Comparison of ENCODE assay signal across 21 cellular contexts in genomic region chr12:116950628-116951325, GRCh38. TPM values are rescaled to one million over a fixed set of nuclear protein-coding genes. Genes with fewer than 3 reads are reported as not detected.
DNase-seq lines count a peak whose midpoint lies in the region; ATAC-seq and TF ChIP-seq lines count a peak whose summit lies in the region.
"Had no signal": no experiment of that assay in that cellular context is flagged by ENCODE, and none has a peak within 500 bp of the region (broad histone marks: within the 10 kb centered on the region; RNA-seq: fewer than 3 reads in every experiment).

No MANE protein-coding gene starts in this region.

- peaks cover 27% of the 10 kb centered on the region for H3K36me3 Mint-ChIP-seq in chondrocyte (ENCODE audit: low read depth)
- peaks cover 32% of the 10 kb centered on the region for H3K36me3 Mint-ChIP-seq in osteocyte (ENCODE audit: unreplicated experiment)

- no peak overlapping the region for H3K9ac ChIP-seq in SK-N-SH

- no peak overlapping the region; a peak in 1 of 4 replicates for H3K27ac ChIP-seq in SK-N-SH (ENCODE audit: low read depth in 2 of 2, low read length in 1 of 2)
- H3K27ac ChIP-seq: HL-60 had no signal

- H3K27ac Mint-ChIP-seq in chondrocyte (ENCODE audit: unreplicated experiment) (peak overlapping the region; percentile 70), osteocyte (ENCODE audit: unreplicated experiment) (peak overlapping the region; percentile 20)
- H3K27ac Mint-ChIP-seq: B cell, CD14-positive monocyte, IgD-negative memory B cell, T-cell had no signal

- H3K4me3 ChIP-seq in SK-N-SH (ENCODE audit: low read depth in 2 of 2, low read length in 1 of 2) = no peak overlapping the region

- H2AFZ ChIP-seq in SK-N-SH (ENCODE audit: low read depth) = no peak overlapping the region

- no peak overlapping the region for H3K4me2 ChIP-seq in SK-N-SH

- ATAC-seq in SK-N-SH treated with all-trans-retinoic acid at 6 μM for 48 hours (no peak), GM18907 (IDR thresholded peaks at IDR 0.05; ENCODE audit: unreplicated experiment) (no peak)
- ATAC-seq: T-cell had no signal

- 76% methylated on average over 15 of the region's 15 CpGs for WGBS in SK-N-SH (ENCODE audit: low lambda C conversion rate)

- POLR2A ChIA-PET in SK-N-SH (lab: Yijun Ruan, JAX) = no interaction called here

- TF ChIP-seq CTCF in SK-N-SH (IDR thresholded peaks at IDR 0.05) (no peak), chondrocyte (IDR thresholded peaks at IDR 0.05) (no peak), osteocyte (IDR thresholded peaks at IDR 0.05) (no peak)

- H4K20me1 ChIP-seq in SK-N-SH (ENCODE audit: insufficient read depth) = peaks cover 14% of the 10 kb centered on the region; the same call in 1 of the 2 replicates

- DNase-seq in SK-N-SH (peak; percentile 30), NCI-H524 treated with DMSO at 0.1 percent for 48 hours (lab: John Stamatoyannopoulos, UW) (peak; percentile 13), chondrocyte (ENCODE audit: low spot score) (no peak), osteocyte (ENCODE audit: extremely low spot score, unreplicated experiment) (no peak), NCI-H1048 (lab: John Stamatoyannopoulos, UW) (no peak), A172 (ENCODE audit: low spot score) (no peak)
- DNase-seq: Calu3, DMS79 treated with DMSO at 0.1 percent for 48 hours, GF-D8, HCEC 1CT, NCI-H2029, NCI-H446 treated with DMSO at 0.1 percent for 48 hours, NCI-H69, SIG-M5, T-cell had no signal

- H3F3A ChIP-seq in SK-N-SH (replicated peaks; ENCODE audit: insufficient read depth) = no peaks in the 10 kb centered on the region

- H3K4me3 Mint-ChIP-seq in chondrocyte (ENCODE audit: unreplicated experiment) (no peak overlapping the region), osteocyte (ENCODE audit: unreplicated experiment) (no peak overlapping the region)
- H3K4me3 Mint-ChIP-seq: B cell, CD14-positive monocyte, T-cell had no signal

- H3K9me3 Mint-ChIP-seq in chondrocyte (ENCODE audit: low read depth) (no peaks in the 10 kb centered on the region), osteocyte (ENCODE audit: unreplicated experiment) (no peaks in the 10 kb centered on the region)
- H3K9me3 Mint-ChIP-seq: CD14-positive monocyte, IgD-negative memory B cell, T-cell had no signal

- peaks cover 14% of the 10 kb centered on the region; the same call in 1 of the 2 replicates for H3K79me2 ChIP-seq in SK-N-SH (ENCODE audit: insufficient read depth)

- no peak for TF ChIP-seq RAD21 in SK-N-SH (IDR thresholded peaks at IDR 0.05; ENCODE audit: low read length)

- H3K4me1 Mint-ChIP-seq in chondrocyte (ENCODE audit: low read depth) (peaks cover 30% of the 10 kb centered on the region), osteocyte (ENCODE audit: unreplicated experiment) (peaks cover 14% of the 10 kb centered on the region)
- H3K4me1 Mint-ChIP-seq: B cell had no signal

- no peaks in the 10 kb centered on the region for H3K27me3 Mint-ChIP-seq in chondrocyte (ENCODE audit: low read depth)
- H3K27me3 Mint-ChIP-seq in osteocyte (ENCODE audit: unreplicated experiment) = no peaks in the 10 kb centered on the region
- H3K27me3 Mint-ChIP-seq: B cell, IgD-negative memory B cell, T-cell had no signal

- H3K4me1 ChIP-seq in SK-N-SH (ENCODE audit: control insufficient read depth in 1 of 2, insufficient read depth in 2 of 2, low read depth in 1 of 2, low read length in 1 of 2) = peaks cover 0 to 13% of the 10 kb centered on the region in 2 experiments; a peak in 2 of 4 replicates

- no peaks in the 10 kb centered on the region for H3K9me2 ChIP-seq in SK-N-SH

- CTCF ChIA-PET in SK-N-SH (lab: Yijun Ruan, JAX) = interaction anchor here (1.6 kb wide), 1 partner anchor 11 kb away, joined by 4 read pairs; no protein-coding TSS in a partner anchor

- H3K36me3 ChIP-seq in SK-N-SH (replicated peaks in 1 of 2; ENCODE audit: control insufficient read depth in 1 of 2, insufficient read depth in 2 of 2, low read length in 1 of 2) = peaks cover 53 to 59% of the 10 kb centered on the region in 2 experiments

- H3K9me3 ChIP-seq in SK-N-SH = no peaks in the 10 kb centered on the region

- no peak for TF ChIP-seq EP300 in SK-N-SH (IDR thresholded peaks at IDR 0.05; ENCODE audit: borderline replicate concordance in 1 of 2, low read depth in 1 of 2, low read length in 1 of 2)

- no peaks in the 10 kb centered on the region for H3K27me3 ChIP-seq in SK-N-SH (ENCODE audit: insufficient read depth)

TF ChIP-seq in SK-N-SH, 30 proteins besides CTCF, POLR2A, EP300 and RAD21:
- TF ChIP-seq FOXM1 (IDR thresholded peaks at IDR 0.05; ENCODE audit: low read depth) = no peak
- TF ChIP-seq GATA2 (CRISPR knock-in tag; IDR thresholded peaks at IDR 0.05) = 0 out of 2 replicates have a peak, but pooled peaks have one; percentile 23

TF ChIP-seq in SK-N-SH treated with all-trans-retinoic acid at 6 μM for 48 hours, 23 proteins besides CTCF, POLR2A, EP300 and RAD21:
- TF ChIP-seq BACH2 (CRISPR knock-in tag; IDR thresholded peaks at IDR 0.05; ENCODE audit: borderline replicate concordance) (no peak), ZNF8 (CRISPR knock-in tag; IDR thresholded peaks at IDR 0.05) (no peak), ISL1 (CRISPR knock-in tag; IDR thresholded peaks at IDR 0.05) (no peak), SNAI2 (CRISPR knock-in tag; IDR thresholded peaks at IDR 0.05) (no peak), OSR1 (CRISPR knock-in tag; IDR thresholded peaks at IDR 0.05) (no peak), ARNTL (CRISPR knock-in tag; IDR thresholded peaks at IDR 0.05; ENCODE audit: borderline replicate concordance, low read depth) (no peak), TOX (CRISPR knock-in tag; IDR thresholded peaks at IDR 0.05; ENCODE audit: borderline replicate concordance) (no peak), ZFP30 (CRISPR knock-in tag; IDR thresholded peaks at IDR 0.05) (no peak), PPARA (CRISPR knock-in tag; IDR thresholded peaks at IDR 0.05; ENCODE audit: borderline replicate concordance) (no peak), CSRNP3 (CRISPR knock-in tag; IDR thresholded peaks at IDR 0.05) (no peak), ZFP3 (CRISPR knock-in tag; IDR thresholded peaks at IDR 0.05) (no peak), ESRRG (CRISPR knock-in tag; IDR thresholded peaks at IDR 0.05) (no peak), CSDC2 (CRISPR knock-in tag; IDR thresholded peaks at IDR 0.05) (no peak), CREB5 (CRISPR knock-in tag; IDR thresholded peaks at IDR 0.05; ENCODE audit: low read depth) (no peak), ZNF565 (CRISPR knock-in tag; conservative IDR thresholded peaks at IDR 0.05; ENCODE audit: low read depth) (no peak), POU6F1 (CRISPR knock-in tag; IDR thresholded peaks at IDR 0.05; ENCODE audit: borderline replicate concordance, low read depth) (no peak)
TF ChIP-seq in SK-N-SH treated with all-trans-retinoic acid at 6 μM for 48 hours: peak in this region for 0.

RNA-seq across cellular contexts. Expression of gene FBXW8, which starts 40.0 kb away (rescaled TPM):
- 15.6 and 17.6 TPM in 2 replicates for polyA plus RNA-seq in SK-N-SH (2012; rRNA removed)
- 10.5 and 14.1 TPM in 2 replicates for polyA plus RNA-seq in SK-N-SH (2012; cell fraction: cytosol; rRNA removed)
- 24.0 and 34.1 TPM in 2 replicates for polyA plus RNA-seq in SK-N-SH (2012; cell fraction: nucleus; rRNA removed)
- total RNA-seq in chondrocyte (30.3 to 33.7 TPM (median 30.8 TPM) in 3 replicates), osteocyte (32.1 and 33.6 TPM in 2 replicates)
- total RNA-seq in A172 (2014; rRNA removed; shearing (Covaris generic)) = 15.4 and 16.8 TPM in 2 replicates

Comparison
In these comparisons a context has a peak if more than half of its experiments do, and no peak if none do; other contexts are left out.
1. DNase-seq: peak in SK-N-SH (single experiment) and NCI-H524 treated with DMSO at 0.1 percent for 48 hours (single experiment); none in chondrocyte (single experiment), osteocyte (single experiment), NCI-H1048 (single experiment) and A172 (single experiment).